In genomic region chrX:18368402-18368801, GRCh38 we compare ENCODE assay signal across 1 cellular context.
TF ChIP-seq lines count a peak whose summit lies in the region.

No MANE protein-coding gene starts in this region.

TF ChIP-seq in HCT116, 20 proteins besides CTCF, POLR2A, EP300 and RAD21 (continued from another document):
- TF ChIP-seq REST (IDR thresholded peaks at IDR 0.05; ENCODE audit: low read depth) (no peak), CBX3 (IDR thresholded peaks at IDR 0.05; ENCODE audit: low read depth) (no peak), ELF1 (IDR thresholded peaks at IDR 0.05; ENCODE audit: borderline replicate concordance, low read depth) (no peak)
